In the genomic region with DNA sequence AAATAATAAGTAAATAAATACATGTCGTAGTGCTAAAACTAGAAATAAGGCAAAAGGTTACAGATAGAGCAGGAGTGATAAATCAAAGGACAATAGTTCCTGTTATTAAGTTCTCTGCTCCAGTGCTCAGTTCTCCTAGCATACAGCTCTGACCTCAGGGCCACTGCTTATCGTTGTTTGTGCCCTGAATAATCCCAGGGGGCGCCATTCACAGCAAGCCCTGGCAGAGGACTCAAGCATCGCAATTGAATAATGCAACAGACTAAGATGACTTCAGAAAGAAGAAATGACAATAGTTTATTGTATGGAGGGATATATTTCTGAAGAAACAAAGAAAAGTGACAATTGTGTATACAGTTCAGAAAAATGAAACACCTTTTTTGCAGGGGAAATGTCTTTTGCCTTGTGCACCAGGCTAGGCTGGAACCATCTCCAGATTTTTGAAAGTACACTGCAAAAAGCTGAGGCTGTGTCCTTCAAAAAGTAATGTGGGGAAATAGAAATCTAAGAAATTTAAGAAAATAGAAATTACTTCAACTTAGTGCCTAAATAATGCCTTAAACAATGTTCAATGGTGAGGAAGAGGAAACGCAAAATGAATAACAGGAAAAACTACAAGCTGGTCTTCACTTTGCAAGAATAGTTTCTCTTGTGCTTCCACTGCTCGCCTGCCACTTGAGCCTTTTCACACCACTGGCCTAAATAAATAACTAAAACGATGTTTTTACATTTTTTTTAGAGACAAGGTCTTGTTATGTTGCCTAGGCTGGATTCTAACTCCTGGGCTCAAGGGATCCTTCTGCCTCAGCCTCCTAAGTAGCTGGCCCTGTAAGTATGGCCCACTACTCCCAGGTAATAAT, we compare ENCODE assay signal across 9 cellular contexts. TPM values are rescaled to one million over a fixed set of nuclear protein-coding genes. Genes with fewer than 3 reads are reported as not detected.
DNase-seq lines count a peak whose midpoint lies in the region; ATAC-seq and TF ChIP-seq lines count a peak whose summit lies in the region.
"Had no signal": no experiment of that assay in that cellular context is flagged by ENCODE, and none has a peak within 500 bp of the region (broad histone marks: within the 10 kb centered on the region; RNA-seq: fewer than 3 reads in every experiment).

No MANE protein-coding gene starts in this region.

- H3K27me3 ChIP-seq in Loucy (ENCODE audit: insufficient read depth, low read length, poor library complexity, severe bottlenecking): no peaks in the 10 kb centered on the region

- peak; percentile 92 for TF ChIP-seq CTCF in Loucy (conservative IDR thresholded peaks at IDR 0.05; ENCODE audit: low read length)
- peak; percentile 58 for TF ChIP-seq CTCF in endothelial cell (IDR thresholded peaks at IDR 0.05; ENCODE audit: unreplicated experiment)

- H3K36me3 Mint-ChIP-seq in endothelial cell (ENCODE audit: low read depth, unreplicated experiment): no peaks in the 10 kb centered on the region
- H3K36me3 Mint-ChIP-seq: activated naive CD4-positive, alpha-beta T cell treated with anti-CD3 and anti-CD28 coated beads, Interleukin-2, amount 50 U/mL, for 24 hours had no signal

- peaks cover 21% of the 10 kb centered on the region for H3K4me1 Mint-ChIP-seq in endothelial cell (ENCODE audit: unreplicated experiment)

- H3K9me3 Mint-ChIP-seq in endothelial cell (ENCODE audit: unreplicated experiment): no peaks in the 10 kb centered on the region
- H3K9me3 Mint-ChIP-seq: activated naive CD4-positive, alpha-beta T cell treated with anti-CD3 and anti-CD28 coated beads, Interleukin-2, amount 50 U/mL, for 24 hours had no signal

- H3K9me3 ChIP-seq in Loucy (ENCODE audit: insufficient read depth, low read depth, low read length): no peaks in the 10 kb centered on the region

- no peaks in the 10 kb centered on the region for H3K79me2 ChIP-seq in Loucy (ENCODE audit: insufficient read depth, low read length)

- H3K9ac ChIP-seq in Loucy (ENCODE audit: low read depth, low read length, poor library complexity, severe bottlenecking): no peak overlapping the region

- H3K36me3 ChIP-seq in Loucy (ENCODE audit: insufficient read depth, low read length): no peaks in the 10 kb centered on the region

- peak; percentile 55 to 63 for ATAC-seq in activated CD4-positive, CD25-positive, alpha-beta regulatory T cell treated with anti-CD3 and anti-CD28 coated beads, Interleukin-2, amount 50 U/mL, for 24 hours
- no peak for ATAC-seq in GM18873 (IDR thresholded peaks at IDR 0.05; ENCODE audit: low FRiP score, unreplicated experiment)

- DNase-seq in NCI-H2171 treated with DMSO at 0.1 percent for 48 hours (lab: John Stamatoyannopoulos, UW) (peak; percentile 8), NCI-H2171 (lab: John Stamatoyannopoulos, UW) (no peak), endothelial cell (ENCODE audit: low spot score) (peak; percentile 52), nucleus accumbens (lab: John Stamatoyannopoulos, UW) (peak in 36 of 56 donors; percentile 1 to 66 (median 13)), NCI-H2107 (lab: John Stamatoyannopoulos, UW) (no peak)

- H3K4me3 Mint-ChIP-seq in endothelial cell (ENCODE audit: unreplicated experiment): no peak overlapping the region
- H3K4me3 Mint-ChIP-seq: activated naive CD4-positive, alpha-beta T cell treated with anti-CD3 and anti-CD28 coated beads, Interleukin-2, amount 50 U/mL, for 24 hours had no signal

- H3K9me2 ChIP-seq in Loucy (replicated peaks; ENCODE audit: low read depth, low read length): no peaks in the 10 kb centered on the region

- no peaks in the 10 kb centered on the region for H3K27me3 Mint-ChIP-seq in endothelial cell (ENCODE audit: unreplicated experiment)
- H3K27me3 Mint-ChIP-seq: activated naive CD4-positive, alpha-beta T cell treated with anti-CD3 and anti-CD28 coated beads, Interleukin-2, amount 50 U/mL, for 24 hours had no signal

- H4K20me1 ChIP-seq in Loucy (ENCODE audit: insufficient read depth, low read length, poor library complexity, severe bottlenecking): no peaks in the 10 kb centered on the region

- peak overlapping the region; percentile 25 for H2AFZ ChIP-seq in Loucy (ENCODE audit: low read length)

- no peaks in the 10 kb centered on the region for H3F3A ChIP-seq in Loucy (ENCODE audit: low read depth)

- H3K4me3 ChIP-seq in Loucy (ENCODE audit: low read length, poor library complexity, severe bottlenecking): no peak overlapping the region

- H3K27ac Mint-ChIP-seq in endothelial cell (ENCODE audit: unreplicated experiment): peak overlapping the region; percentile 76
- H3K27ac Mint-ChIP-seq: activated naive CD4-positive, alpha-beta T cell treated with anti-CD3 and anti-CD28 coated beads, Interleukin-2, amount 50 U/mL, for 24 hours had no signal

- no peaks in the 10 kb centered on the region for H3K4me1 ChIP-seq in Loucy (ENCODE audit: insufficient read depth, low read length, poor library complexity, severe bottlenecking)

- H3K4me2 ChIP-seq in Loucy (ENCODE audit: low read depth, low read length, poor library complexity, severe bottlenecking): no peak overlapping the region

RNA-seq across cellular contexts. Expression of gene CCNYL1, which starts 19.0 kb away (rescaled TPM):
- total RNA-seq in endothelial cell (ENCODE audit: unreplicated experiment): 75.5 TPM

Comparison
In these comparisons a context has a peak if more than half of its experiments do, and no peak if none do; other contexts are left out.
1. DNase-seq: peak in NCI-H2171 treated with DMSO at 0.1 percent for 48 hours (single experiment), endothelial cell (single experiment) and nucleus accumbens (36 of 56); none in NCI-H2171 (single experiment) and NCI-H2107 (single experiment).